In genomic region chr3:38136807-38137614, GRCh38 we compare ENCODE assay signal across 8 cellular contexts.
DNase-seq lines count a peak whose midpoint lies in the region; ATAC-seq lines count a peak whose summit lies in the region.

Gene ACAA1 (minus strand): TSS chr3:38137127. CDS start chr3:38137035, 92 bp downstream.

- H3K9ac ChIP-seq in BLaER1 treated with 17β-estradiol and CSF1 and Interleukin-3, amounts not matched to agents 10 nM and 100 nM, result peak within 1 kb of the TSS; percentile 90 to 99 (median 97)

- no peaks in the 10 kb centered on the region for H3K9me3 ChIP-seq in BLaER1 treated with 17β-estradiol and CSF1 and Interleukin-3, amounts not matched to agents 10 nM and 100 nM (replicated peaks in 1 of 11)

- H3K4me3 ChIP-seq in BLaER1 treated with 17β-estradiol and CSF1 and Interleukin-3, amounts not matched to agents 10 nM and 100 nM, result peak within 1 kb of the TSS; percentile 73 to 99 (median 92)

- peaks cover 59 to 78% (median 70%) of the 10 kb centered on the region in 11 experiments; a peak in 21 of 22 replicates for H4K20me1 ChIP-seq in BLaER1 treated with 17β-estradiol and CSF1 and Interleukin-3, amounts not matched to agents 10 nM and 100 nM

- H3K4me2 ChIP-seq in BLaER1 treated with 17β-estradiol and CSF1 and Interleukin-3, amounts not matched to agents 10 nM and 100 nM, result peak within 1 kb of the TSS; percentile 87 to 99 (median 98)

- H3K4me1 ChIP-seq in BLaER1 treated with 17β-estradiol and CSF1 and Interleukin-3, amounts not matched to agents 10 nM and 100 nM, result peaks cover 53 to 75% (median 69%) of the 10 kb centered on the region in 10 experiments

- peak; percentile 97 for DNase-seq in NCI-H748 (lab: John Stamatoyannopoulos, UW; ENCODE audit: unreplicated experiment)
- DNase-seq in activated CD4-positive, alpha-beta T cell treated with anti-CD3 and anti-CD28 coated beads, Interleukin-2, amount 50 U/mL, for 1 hour, result peak; percentile 96
- DNase-seq in cortex of kidney (lab: John Stamatoyannopoulos, UW), result peak; percentile 76
- peak; percentile 100 for DNase-seq in left kidney (ENCODE audit: low read depth, low spot score)
- peak; percentile 98 to 99 for DNase-seq in stimulated activated CD4-positive, alpha-beta T cell treated with anti-CD3 and anti-CD28 coated beads, Interleukin-2, amount 100 ng/mL, for 24 hours

- peak within 1 kb of the TSS; percentile 85 to 99 (median 96) for H3K27ac ChIP-seq in BLaER1 treated with 17β-estradiol and CSF1 and Interleukin-3, amounts not matched to agents 10 nM and 100 nM

- ATAC-seq in GM19351 (IDR thresholded peaks at IDR 0.05; ENCODE audit: unreplicated experiment) (peak; percentile 86), HG03521 (IDR thresholded peaks at IDR 0.05; ENCODE audit: unreplicated experiment) (peak; percentile 90)

- peaks cover 49 to 58% (median 55%) of the 10 kb centered on the region in 11 experiments for H3K36me3 ChIP-seq in BLaER1 treated with 17β-estradiol and CSF1 and Interleukin-3, amounts not matched to agents 10 nM and 100 nM

- no peaks in the 10 kb centered on the region for H3K27me3 ChIP-seq in BLaER1 treated with 17β-estradiol and CSF1 and Interleukin-3, amounts not matched to agents 10 nM and 100 nM

Comparison
In these comparisons a context has a peak if more than half of its experiments do, and no peak if none do; other contexts are left out.
1. Peak in every context shown above with its lines: DNase-seq, ATAC-seq, H3K4me3 ChIP-seq and H3K27ac ChIP-seq.